ENCODE assay signal across 23 cellular contexts in genomic region chr4:71045256-71045655, GRCh38. TPM values are rescaled to one million over a fixed set of nuclear protein-coding genes. Genes with fewer than 3 reads are reported as not detected.
DNase-seq lines count a peak whose midpoint lies in the region; ATAC-seq, FAIRE-seq and TF ChIP-seq lines count a peak whose summit lies in the region.
"Had no signal": no experiment of that assay in that cellular context is flagged by ENCODE, and none has a peak within 500 bp of the region (broad histone marks: within the 10 kb centered on the region; RNA-seq: fewer than 3 reads in every experiment).

No MANE protein-coding gene starts in this region.

- no peaks in the 10 kb centered on the region for H4K20me1 ChIP-seq in K562 (replicated peaks; ENCODE audit: control insufficient read depth, insufficient read depth, low read length)
- H4K20me1 ChIP-seq: BLaER1 treated with 17β-estradiol and CSF1 and Interleukin-3, amounts not matched to agents 10 nM and 100 nM had no signal

- H3K36me3 ChIP-seq in K562 (ENCODE audit: control insufficient read depth, insufficient read depth, low read length), result no peaks in the 10 kb centered on the region

- peak; percentile 0 for DNase-seq in SIG-M5 treated with dmso at 0.1 percent for 504 hours (lab: John Stamatoyannopoulos, UW; ENCODE audit: unreplicated experiment)
- DNase-seq in SIG-M5 (lab: John Stamatoyannopoulos, UW), result no peak
- no peak for DNase-seq in stimulated activated naive CD8-positive, alpha-beta T cell treated with anti-CD3 and anti-CD28 coated beads, Interleukin-15, amount 100 ng/mL, for 72 hours
- no peak for DNase-seq in stimulated activated naive CD8-positive, alpha-beta T cell treated with anti-CD3 and anti-CD28 coated beads, Interleukin-15, Interleukin-2, amounts not matched to agents 100 U/mL and 50 U/mL, for 24 hours
- no peak for DNase-seq in K562 (ENCODE audit: extremely low read depth in 1 of 4, low spot score in 3 of 4)
- no peak for DNase-seq in activated T-cell treated with anti-CD3 and anti-CD28 coated beads, Interleukin-2, amount 50 U/mL, for 48 hours
- DNase-seq: AML-193; Caco-2; Calu3; CD4-positive, alpha-beta T cell; CD8-positive, alpha-beta T cell; DMS79 treated with DMSO at 0.1 percent for 48 hours; EL; GDM1 had no signal

- no peak overlapping the region for H3K4me3 ChIP-seq in K562
- H3K4me3 ChIP-seq: A549; BLaER1 treated with 17β-estradiol and CSF1 and Interleukin-3, amounts not matched to agents 10 nM and 100 nM; GM12878 had no signal

- TF ChIP-seq EP300 in K562 (IDR thresholded peaks at IDR 0.05; ENCODE audit: low read length), result no peak

- TF ChIP-seq POLR2A in K562 (conservative IDR thresholded peaks at IDR 0.05), result no peak

- CTCF ChIA-PET in K562 (lab: Yijun Ruan, JAX; ENCODE audit: low intra/inter-chr PET ratio), result no interaction called here

- 10% methylated on average over 4 of the region's 4 CpGs for WGBS in K562 (ENCODE audit: insufficient coverage, low coverage, missing lambda C conversion rate)

- H3K9me1 ChIP-seq in K562 (ENCODE audit: control insufficient read depth, insufficient read depth, low read length), result no peaks in the 10 kb centered on the region

- intact Hi-C loops in K562 (cut with micrococcal nuclease), result no loop called here

- no peaks in the 10 kb centered on the region; a peak in 1 of 5 replicates for H3K4me1 ChIP-seq in K562 (replicated peaks in 1 of 2; ENCODE audit: control insufficient read depth in 2 of 2, insufficient read depth in 2 of 2, low read length in 2 of 2)
- H3K4me1 ChIP-seq: A549; BLaER1 treated with 17β-estradiol and CSF1 and Interleukin-3, amounts not matched to agents 10 nM and 100 nM; Caco-2 had no signal

- no peak overlapping the region for H2AFZ ChIP-seq in K562 (ENCODE audit: low read depth, low read length)

- no peaks in the 10 kb centered on the region for H3K4me1 Mint-ChIP-seq in stimulated activated naive CD8-positive, alpha-beta T cell treated with anti-CD3 and anti-CD28 coated beads, Interleukin-15, amount 100 ng/mL, for 72 hours

- H3K27me3 Mint-ChIP-seq in stimulated activated naive CD8-positive, alpha-beta T cell treated with anti-CD3 and anti-CD28 coated beads, Interleukin-15, amount 100 ng/mL, for 72 hours, result no peaks in the 10 kb centered on the region
- H3K27me3 Mint-ChIP-seq: B cell; CD4-positive, alpha-beta T cell had no signal

- no peak overlapping the region for H3K4me3 Mint-ChIP-seq in stimulated activated naive CD8-positive, alpha-beta T cell treated with anti-CD3 and anti-CD28 coated beads, Interleukin-15, amount 100 ng/mL, for 72 hours
- H3K4me3 Mint-ChIP-seq: B cell; CD4-positive, alpha-beta T cell; CD8-positive, alpha-beta T cell had no signal

- no peak for FAIRE-seq in K562 (lab: Jason Lieb, UNC)
- FAIRE-seq: A549, D721Med, GM12878, GM12892, GM18507 had no signal

- no peak for TF ChIP-seq RAD21 in K562 (CRISPR knock-in tag; conservative IDR thresholded peaks at IDR 0.05 in 1 of 2, IDR thresholded peaks at IDR 0.05 in 1 of 2)

- POLR2A ChIA-PET in K562 (lab: Yijun Ruan, JAX), result interaction anchor here (2.1 kb wide), 1 partner anchor 10 kb away, joined by 4 read pairs; no protein-coding TSS in a partner anchor

- no peak overlapping the region for H3K4me2 ChIP-seq in K562 (ENCODE audit: insufficient read depth, low read length)
- H3K4me2 ChIP-seq: A549; BLaER1 treated with 17β-estradiol and CSF1 and Interleukin-3, amounts not matched to agents 10 nM and 100 nM had no signal

- H3K27me3 ChIP-seq in K562 (ENCODE audit: control insufficient read depth in 2 of 2, insufficient read depth in 2 of 2, low read length in 2 of 2), result peaks cover 0 to 9% of the 10 kb centered on the region in 2 experiments; a peak in 1 of 5 replicates
- H3K27me3 ChIP-seq: BLaER1 treated with 17β-estradiol and CSF1 and Interleukin-3, amounts not matched to agents 10 nM and 100 nM had no signal

- BruUV-seq in K562 (replicated peaks; lab: Mats Ljungman, UMichigan), result no TSS peak

- TF ChIP-seq CTCF in K562 (IDR thresholded peaks at IDR 0.05 in 2 of 3, conservative IDR thresholded peaks at IDR 0.05 in 1 of 3; ENCODE audit: insufficient read depth in 2 of 3, low read depth in 1 of 3, low read length in 3 of 3), result no peak

- peaks cover 5 to 17% of the 10 kb centered on the region in 2 donors for H3K9me3 Mint-ChIP-seq in stimulated activated naive CD8-positive, alpha-beta T cell treated with anti-CD3 and anti-CD28 coated beads, Interleukin-15, amount 100 ng/mL, for 72 hours

- H3K79me2 ChIP-seq in K562 (ENCODE audit: control insufficient read depth, insufficient read depth, low read length), result no peaks in the 10 kb centered on the region

- no peak overlapping the region for H3K27ac ChIP-seq in K562 (ENCODE audit: extremely low read depth, low read depth, low read length)
- H3K27ac ChIP-seq: 22Rv1; A549; BLaER1 treated with 17β-estradiol and CSF1 and Interleukin-3, amounts not matched to agents 10 nM and 100 nM; C4-2B had no signal

- peak; percentile 33 for ATAC-seq in stimulated activated naive CD8-positive, alpha-beta T cell treated with anti-CD3 and anti-CD28 coated beads, Interleukin-15, amount 100 ng/mL, for 72 hours
- no peak for ATAC-seq in stimulated activated naive CD8-positive, alpha-beta T cell treated with anti-CD3 and anti-CD28 coated beads, Interleukin-15, Interleukin-2, amounts not matched to agents 100 U/mL and 50 U/mL, for 24 hours
- no peak; the same call in 2 of the 3 replicates for ATAC-seq in K562
- ATAC-seq: A549; CD8-positive, alpha-beta T cell; GM12878 had no signal

- H3K9me3 ChIP-seq in K562 (replicated peaks; ENCODE audit: control insufficient read depth, insufficient read depth, low read depth, low read length), result no peaks in the 10 kb centered on the region
- H3K9me3 ChIP-seq: A549, Caco-2 had no signal

- no peak overlapping the region for H3K9ac ChIP-seq in K562 (ENCODE audit: insufficient read depth in 1 of 2, low read depth in 2 of 2, low read length in 2 of 2)
- H3K9ac ChIP-seq: BLaER1 treated with 17β-estradiol and CSF1 and Interleukin-3, amounts not matched to agents 10 nM and 100 nM had no signal

- in situ Hi-C loops in K562 (cut with MboI), result no loop called here

- no peak overlapping the region for H3K27ac Mint-ChIP-seq in stimulated activated naive CD8-positive, alpha-beta T cell treated with anti-CD3 and anti-CD28 coated beads, Interleukin-15, amount 100 ng/mL, for 72 hours
- H3K27ac Mint-ChIP-seq: B cell; CD4-positive, alpha-beta T cell; CD8-positive, alpha-beta T cell had no signal

TF ChIP-seq in K562, 482 proteins besides CTCF, POLR2A, EP300 and RAD21:
- TF ChIP-seq LEF1 (IDR thresholded peaks at IDR 0.05) (no peak), PRDM10 (IDR thresholded peaks at IDR 0.05; ENCODE audit: partially characterized antibody) (peak; percentile 73)
TF ChIP-seq in K562: peak in this region for 1.

RNA-seq across cellular contexts. Expression of gene DCK, which starts 51.8 kb away (rescaled TPM):
- 2.4 and 39.4 TPM in 2 replicates for total RNA-seq in K562 (2011; cell fraction: chromatin; rRNA removed; ENCODE audit: low replicate concordance)
- 1.7 and 2.2 TPM in 2 replicates for total RNA-seq in K562 (2011; cell fraction: nucleolus; rRNA removed)
- total RNA-seq in K562 (2011; cell fraction: nucleoplasm; rRNA removed), result 3.5 and 7.2 TPM in 2 replicates
- 11.3 and 14.2 TPM in 2 replicates for total RNA-seq in K562 (2014; rRNA removed)
- total RNA-seq in K562 (2014; rRNA removed; fragmentation: Illumina TruSeq; extraction: Trizol), result 21.8 and 24.9 TPM in 2 replicates
- 19.3 and 20.9 TPM in 2 replicates for total RNA-seq in K562 (2015; rRNA removed; fragmentation: Illumina TruSeq; extraction: Trizol)
- 18.1 and 18.5 TPM in 2 replicates for total RNA-seq in K562 (2021)
- polyA plus RNA-seq in K562 (2011; rRNA removed), result 12.0 and 14.4 TPM in 2 replicates
- polyA plus RNA-seq in K562 (2011; cell fraction: cytosol; rRNA removed), result 3.3 and 6.8 TPM in 2 replicates
- 2.4 and 3.8 TPM in 2 replicates for polyA plus RNA-seq in K562 (2011; cell fraction: nucleus; rRNA removed)
- polyA plus RNA-seq in K562 (2012), result 14.8 and 21.4 TPM in 2 replicates
- 21.1 and 25.8 TPM in 2 replicates for polyA plus RNA-seq in K562 (2014; fragmentation: Illumina TruSeq; extraction: Trizol)
- polyA plus RNA-seq in K562 (2014; fragmentation: Nextera tagmentation; extraction: Ambion mirVana), result 10 to 100 TPM; 19.6 to 21.2 TPM
- 15.8 and 16.7 TPM in 2 replicates for polyA plus RNA-seq in K562 (2014; rRNA removed)
- polyA minus RNA-seq in K562 (2011; rRNA and poly(A)+ RNA removed), result 8.5 and 11.5 TPM in 2 replicates
- polyA minus RNA-seq in K562 (2011; cell fraction: cytosol; rRNA and poly(A)+ RNA removed), result 6.8 and 8.3 TPM in 2 replicates
- polyA minus RNA-seq in K562 (2011; cell fraction: nucleus; rRNA and poly(A)+ RNA removed), result 2.4 and 4.7 TPM in 2 replicates
